8 cellular contexts compared by ENCODE assay signal in genomic region chr21:36141513-36141925, GRCh38. TPM values are rescaled to one million over a fixed set of nuclear protein-coding genes. Genes with fewer than 3 reads are reported as not detected.
DNase-seq lines count a peak whose midpoint lies in the region; ATAC-seq and TF ChIP-seq lines count a peak whose summit lies in the region.

No MANE protein-coding gene starts in this region.

- TF ChIP-seq POLR2A in adrenal gland (IDR thresholded peaks at IDR 0.05) = no peak

- 4 to 12% (median 7%) methylated on average over 6 of the region's 6 CpGs for WGBS in adrenal gland, 4 donors

- H3K4me1 ChIP-seq in adrenal gland (replicated peaks in 1 of 2) = no peaks in the 10 kb centered on the region

- H3K9me3 ChIP-seq in adrenal gland (replicated peaks in 1 of 3) = no peaks in the 10 kb centered on the region

- H3K27ac ChIP-seq in adrenal gland = no peak overlapping the region

- DNase-seq in NCI-H187 treated with DMSO at 0.1 percent for 48 hours (lab: John Stamatoyannopoulos, UW) (peak; percentile 86), T-helper 1 cell (peak; percentile 79 to 93 (median 86)), adrenal gland (peak; percentile 81 to 92 (median 88)), left cardiac atrium (peak; percentile 79), renal cortical epithelial cell (ENCODE audit: low read depth) (peak; percentile 89)

- ATAC-seq in HG02870 (IDR thresholded peaks at IDR 0.05; ENCODE audit: unreplicated experiment) (peak; percentile 85), left cardiac atrium (peak; percentile 87 to 94), HG02623 (IDR thresholded peaks at IDR 0.05; ENCODE audit: unreplicated experiment) (no peak)

- intact Hi-C loops in adrenal gland (cut with DNase I) (loop anchor here in 1 of 2 donors (10.0 kb wide), 1 partner anchor 63 kb away; no protein-coding TSS in a partner anchor), left cardiac atrium (cut with DNase I) (loop anchor here (5.0 to 10.0 kb wide), 2 partner anchors 183 to 191 kb away; partner anchors contain the start of gene MORC3 (in 1 of the 2))

- no peaks in the 10 kb centered on the region for H3K36me3 ChIP-seq in adrenal gland (replicated peaks in 1 of 2)

- TF ChIP-seq CTCF in GM12873 (IDR thresholded peaks at IDR 0.05; ENCODE audit: insufficient read depth, low read depth, low read length, missing control alignments) (peak; percentile 87), adrenal gland (IDR thresholded peaks at IDR 0.05) (peak; percentile 74 to 86 (median 82))

- H3K27me3 ChIP-seq in adrenal gland = no peaks in the 10 kb centered on the region

- H3K4me3 ChIP-seq in adrenal gland = no peak overlapping the region

RNA-seq across cellular contexts. Expression of gene CBR3, which starts 6.6 kb away (rescaled TPM):
- total RNA-seq in adrenal gland (10 to 100 TPM in 1 of 8 donors, 1 to 10 TPM in 7; 1.1 to 10.7 (median 2.8) TPM), left cardiac atrium (1 to 10 TPM; 4.9 to 7.5 TPM), renal cortical epithelial cell (1.4 and 3.3 TPM in 2 replicates)
- 1 to 10 TPM; 1.3 to 8.5 (median 5.3) TPM for polyA plus RNA-seq in adrenal gland

RNA-seq across cellular contexts. Expression of gene DOP1B, which starts 15.1 kb away (rescaled TPM):
- total RNA-seq in adrenal gland (10 to 100 TPM in 3 of 8 donors, 1 to 10 TPM in 5; 6.1 to 39.1 (median 8.7) TPM), left cardiac atrium (1 to 10 TPM; 6.5 to 7.0 TPM), renal cortical epithelial cell (21.0 and 25.4 TPM in 2 replicates)
- polyA plus RNA-seq in adrenal gland = 1 to 10 TPM; 1.3 to 5.1 (median 1.9) TPM
